Comparison of ENCODE assay signal across 13 cellular contexts in the genomic region with DNA sequence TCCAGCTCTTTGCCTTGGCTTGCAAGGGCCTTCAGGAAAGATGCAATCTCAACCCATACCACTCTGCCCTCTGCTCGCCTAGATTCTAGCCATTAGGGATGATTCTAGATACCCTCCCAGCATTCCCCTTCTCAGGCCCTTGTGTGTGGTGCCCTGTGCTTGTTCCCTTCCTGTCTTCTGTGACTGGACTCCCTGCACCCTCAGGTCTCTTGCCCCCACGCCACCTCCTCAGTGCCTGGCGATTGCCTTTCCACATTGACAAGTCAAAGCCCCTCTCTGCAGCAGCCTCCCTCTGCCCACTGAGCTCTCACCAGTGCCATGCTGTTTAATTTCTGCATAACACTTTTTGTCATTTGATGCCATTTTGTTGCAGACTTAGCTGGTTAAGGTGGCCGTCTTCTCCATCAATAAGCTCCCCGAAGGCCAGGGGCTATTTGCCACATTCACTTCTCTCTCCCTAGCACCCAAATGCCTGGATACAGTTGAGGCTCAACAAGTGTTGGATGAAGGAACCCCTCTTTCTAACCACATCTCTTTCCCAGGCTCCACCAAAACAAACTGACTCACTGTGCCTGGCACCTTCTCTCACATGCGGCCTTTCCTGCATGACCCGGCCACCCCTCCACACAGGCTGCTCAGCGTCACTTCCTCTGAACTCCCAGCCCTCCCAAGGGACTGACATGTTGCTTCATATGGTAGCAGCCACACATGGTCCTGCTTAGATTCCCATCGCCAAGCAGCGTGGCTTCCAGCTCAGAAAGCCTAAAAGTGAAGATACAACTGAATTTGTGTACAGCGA. TPM values are rescaled to one million over a fixed set of nuclear protein-coding genes. Genes with fewer than 3 reads are reported as not detected.
DNase-seq lines count a peak whose midpoint lies in the region; ATAC-seq and TF ChIP-seq lines count a peak whose summit lies in the region.
"Had no signal": no experiment of that assay in that cellular context is flagged by ENCODE, and none has a peak within 500 bp of the region (broad histone marks: within the 10 kb centered on the region; RNA-seq: fewer than 3 reads in every experiment).

No MANE protein-coding gene starts in this region.

- no peaks in the 10 kb centered on the region for H3K9me3 Mint-ChIP-seq in natural killer cell

- H3K4me1 ChIP-seq in adipocyte (ENCODE audit: control insufficient read depth, insufficient read depth, low read length) (peaks cover 24% of the 10 kb centered on the region), right atrium auricular region (peaks cover 0 to 7% of the 10 kb centered on the region in 2 donors)

- H3K4me3 ChIP-seq in AG09309 (ENCODE audit: control insufficient read depth, low read depth, low read length) (no peak overlapping the region), adipocyte (ENCODE audit: low read length) (peak overlapping the region; percentile 27), right atrium auricular region (no peak overlapping the region)
- H3K4me3 ChIP-seq: lung had no signal

- no peaks in the 10 kb centered on the region for H3K36me3 Mint-ChIP-seq in natural killer cell
- H3K36me3 Mint-ChIP-seq: activated naive CD8-positive, alpha-beta T cell had no signal

- no peaks in the 10 kb centered on the region for H3K27me3 ChIP-seq in adipocyte (replicated peaks; ENCODE audit: control insufficient read depth, insufficient read depth, low read length)
- H3K27me3 ChIP-seq in right atrium auricular region = no peaks in the 10 kb centered on the region

- intact Hi-C loops in natural killer cell (cut with micrococcal nuclease) = no loop called here

- no peak overlapping the region for H3K27ac Mint-ChIP-seq in natural killer cell
- H3K27ac Mint-ChIP-seq: activated naive CD8-positive, alpha-beta T cell had no signal

- H3K4me1 Mint-ChIP-seq in natural killer cell = peaks cover 0 to 5% of the 10 kb centered on the region in 2 donors

- H3K9me3 ChIP-seq in adipocyte (ENCODE audit: control insufficient read depth, low read length) (no peaks in the 10 kb centered on the region), right atrium auricular region (no peaks in the 10 kb centered on the region)

- TF ChIP-seq CTCF in AG09309 (IDR thresholded peaks at IDR 0.05; ENCODE audit: control insufficient read depth, insufficient read depth, low read depth, low read length, missing control alignments) = no peak
- no peak for TF ChIP-seq CTCF in right atrium auricular region (IDR thresholded peaks at IDR 0.05)
- TF ChIP-seq CTCF in natural killer cell (IDR thresholded peaks at IDR 0.05) = no peak

- no peak overlapping the region for H3K4me3 Mint-ChIP-seq in natural killer cell
- H3K4me3 Mint-ChIP-seq: activated naive CD8-positive, alpha-beta T cell had no signal

- no peak overlapping the region for H3K9ac ChIP-seq in adipocyte (ENCODE audit: low read length)

- H3K27ac ChIP-seq in right atrium auricular region = no peak overlapping the region

- ATAC-seq in HG03196 (IDR thresholded peaks at IDR 0.05; ENCODE audit: unreplicated experiment) = peak; percentile 30
- ATAC-seq in natural killer cell = no peak
- ATAC-seq in GM19351 (IDR thresholded peaks at IDR 0.05; ENCODE audit: unreplicated experiment) = no peak
- no peak for ATAC-seq in HG02759 (IDR thresholded peaks at IDR 0.05; ENCODE audit: unreplicated experiment)
- ATAC-seq: Panc1 had no signal

- no peaks in the 10 kb centered on the region for H3K36me3 ChIP-seq in adipocyte (ENCODE audit: control insufficient read depth, insufficient read depth, low read length, severe bottlenecking)
- no peaks in the 10 kb centered on the region for H3K36me3 ChIP-seq in right atrium auricular region

- H3K27me3 Mint-ChIP-seq in natural killer cell (ENCODE audit: low read depth in 2 of 2) = no peaks in the 10 kb centered on the region
- H3K27me3 Mint-ChIP-seq: activated naive CD8-positive, alpha-beta T cell had no signal

- DNase-seq in AG09309 (ENCODE audit: low read depth) = peak; percentile 61
- peak; percentile 42 for DNase-seq in adipocyte (ENCODE audit: low read depth)
- peak; percentile 82 for DNase-seq in right atrium auricular region (ENCODE audit: low spot score)
- no peak for DNase-seq in natural killer cell
- no peak for DNase-seq in cerebellar nuclear complex (lab: John Stamatoyannopoulos, UW)
- DNase-seq: erythroblast, NCI-H187 had no signal

RNA-seq across cellular contexts. Expression of gene TXNDC5, which starts 4.6 kb away (rescaled TPM):
- total RNA-seq in right atrium auricular region = 10 to 100 TPM; 71.3 to 82.0 TPM
- 100 to 1,000 TPM in 1 of 3 donors, 1 to 10 TPM in 2; 7.9 to 105 (median 9.7) TPM for total RNA-seq in natural killer cell

Comparison
In these comparisons a context has a peak if more than half of its experiments do, and no peak if none do; other contexts are left out.
1. DNase-seq: peak in AG09309 (single experiment), adipocyte (single experiment) and right atrium auricular region (single experiment); none in natural killer cell (single experiment) and cerebellar nuclear complex (0 of 2).